3 cellular contexts compared by ENCODE assay signal in the genomic region with DNA sequence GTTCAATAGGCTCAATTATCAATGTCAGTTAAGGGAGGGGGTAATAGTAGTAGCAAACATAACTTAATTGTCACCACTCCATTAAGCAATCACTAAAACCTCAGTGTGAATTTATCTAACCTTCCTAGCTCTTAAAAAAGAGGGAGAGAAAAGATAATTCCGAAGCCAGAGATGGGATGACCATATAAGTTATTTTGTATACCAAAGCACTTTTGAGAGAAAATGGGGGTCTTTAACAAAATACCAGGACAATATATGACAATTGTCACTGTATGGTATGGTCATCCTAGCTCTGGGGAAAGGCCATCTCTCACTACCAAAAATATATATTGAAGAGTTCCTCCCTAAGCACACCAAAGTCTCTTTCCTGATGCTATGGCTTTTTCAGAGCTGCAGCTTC.
A peak's percentile ranks its signal among the peaks of the same experiment; 100 is the strongest.
TF ChIP-seq lines count a peak whose summit lies in the region.

No MANE protein-coding gene starts in this region.

TF ChIP-seq in HepG2, 621 proteins besides CTCF, POLR2A, EP300 and RAD21:
- TF ChIP-seq MAFK (conservative IDR thresholded peaks at IDR 0.05 in 1 of 2, IDR thresholded peaks at IDR 0.05 in 1 of 2; ENCODE audit: low read length in 2 of 2) (peak; percentile 48 to 75; a peak in 3 of 4 replicates), MAFF (IDR thresholded peaks at IDR 0.05; ENCODE audit: low read depth, low read length) (peak; percentile 53; the same call in 1 of the 2 replicates), PHF20 (CRISPR knock-in tag; IDR thresholded peaks at IDR 0.05) (no peak), ZNF18 (CRISPR knock-in tag; IDR thresholded peaks at IDR 0.05; ENCODE audit: insufficient replicate concordance) (no peak), ZEB1 (IDR thresholded peaks at IDR 0.05; ENCODE audit: insufficient replicate concordance, low read depth) (no peak), SOX13 (IDR thresholded peaks at IDR 0.05) (no peak), SOX13 (CRISPR knock-in tag; conservative IDR thresholded peaks at IDR 0.05 in 1 of 2, IDR thresholded peaks at IDR 0.05 in 1 of 2) (no peak)
TF ChIP-seq in HepG2: peak in this region for 2.

TF ChIP-seq in A549, 52 proteins besides CTCF, POLR2A, EP300 and RAD21:
- TF ChIP-seq PHF8 (IDR thresholded peaks at IDR 0.05; ENCODE audit: borderline replicate concordance, low read depth), result no peak
- TF ChIP-seq HOXB5 (CRISPR knock-in tag; IDR thresholded peaks at IDR 0.05), result no peak
- TF ChIP-seq TFCP2L1 (CRISPR knock-in tag; IDR thresholded peaks at IDR 0.05), result no peak
- no peak for TF ChIP-seq TP53 (CRISPR knock-in tag; IDR thresholded peaks at IDR 0.05)
- no peak for TF ChIP-seq POLR2AphosphoS2 (conservative IDR thresholded peaks at IDR 0.05; ENCODE audit: low read length)
- TF ChIP-seq MAFK (IDR thresholded peaks at IDR 0.05; ENCODE audit: partially characterized antibody), result peak; percentile 31

TF ChIP-seq in IMR-90, 13 proteins besides CTCF, POLR2A, EP300 and RAD21:
- TF ChIP-seq CEBPB (IDR thresholded peaks at IDR 0.05; ENCODE audit: low read depth, low read length) (no peak), MAFK (IDR thresholded peaks at IDR 0.05; ENCODE audit: low read depth, low read length) (0 out of 2 replicates have a peak, but pooled peaks have one; percentile 21)
TF ChIP-seq in IMR-90: peak in this region for 1.
